1 cellular context compared by ENCODE assay signal in the genomic region with DNA sequence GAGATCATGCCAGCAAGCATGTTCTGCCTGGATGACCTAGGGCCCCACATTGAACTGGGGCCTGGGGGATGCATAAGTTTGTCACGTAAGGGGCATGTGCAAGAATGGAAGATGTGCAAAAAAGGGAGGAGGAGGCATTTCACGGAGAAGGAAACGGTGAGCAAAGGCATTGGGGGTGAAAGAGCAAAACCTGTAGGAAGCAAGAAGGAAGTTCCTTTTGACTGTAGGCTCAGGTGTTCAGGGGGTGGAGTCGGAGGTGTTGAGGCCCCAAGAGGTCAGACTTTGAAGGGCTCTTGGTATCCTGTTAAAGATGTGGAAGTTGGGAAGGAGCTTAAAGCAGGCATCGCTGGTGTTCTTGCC.
TF ChIP-seq lines count a peak whose summit lies in the region.

No MANE protein-coding gene starts in this region.

TF ChIP-seq in K562, 482 proteins besides CTCF, POLR2A, EP300 and RAD21 (continued from another document):
- TF ChIP-seq, protein P1, sequence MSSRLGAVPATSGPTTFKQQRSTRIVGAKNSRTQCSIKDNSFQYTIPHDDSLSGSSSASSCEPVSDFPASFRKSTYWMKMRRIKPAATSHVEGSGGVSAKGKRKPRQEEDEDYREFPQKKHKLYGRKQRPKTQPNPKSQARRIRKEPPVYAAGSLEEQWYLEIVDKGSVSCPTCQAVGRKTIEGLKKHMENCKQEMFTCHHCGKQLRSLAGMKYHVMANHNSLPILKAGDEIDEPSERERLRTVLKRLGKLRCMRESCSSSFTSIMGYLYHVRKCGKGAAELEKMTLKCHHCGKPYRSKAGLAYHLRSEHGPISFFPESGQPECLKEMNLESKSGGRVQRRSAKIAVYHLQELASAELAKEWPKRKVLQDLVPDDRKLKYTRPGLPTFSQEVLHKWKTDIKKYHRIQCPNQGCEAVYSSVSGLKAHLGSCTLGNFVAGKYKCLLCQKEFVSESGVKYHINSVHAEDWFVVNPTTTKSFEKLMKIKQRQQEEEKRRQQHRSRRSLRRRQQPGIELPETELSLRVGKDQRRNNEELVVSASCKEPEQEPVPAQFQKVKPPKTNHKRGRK (tag; IDR thresholded peaks at IDR 0.05), result 0 out of 2 replicates have a peak, but pooled peaks have one; percentile 22
- no peak for TF ChIP-seq ZNF75A (CRISPR knock-in tag; IDR thresholded peaks at IDR 0.05)
- TF ChIP-seq MAFG (tag; conservative IDR thresholded peaks at IDR 0.05), result no peak
- no peak for TF ChIP-seq KLF10 (CRISPR knock-in tag; IDR thresholded peaks at IDR 0.05)
- TF ChIP-seq, protein P2, sequence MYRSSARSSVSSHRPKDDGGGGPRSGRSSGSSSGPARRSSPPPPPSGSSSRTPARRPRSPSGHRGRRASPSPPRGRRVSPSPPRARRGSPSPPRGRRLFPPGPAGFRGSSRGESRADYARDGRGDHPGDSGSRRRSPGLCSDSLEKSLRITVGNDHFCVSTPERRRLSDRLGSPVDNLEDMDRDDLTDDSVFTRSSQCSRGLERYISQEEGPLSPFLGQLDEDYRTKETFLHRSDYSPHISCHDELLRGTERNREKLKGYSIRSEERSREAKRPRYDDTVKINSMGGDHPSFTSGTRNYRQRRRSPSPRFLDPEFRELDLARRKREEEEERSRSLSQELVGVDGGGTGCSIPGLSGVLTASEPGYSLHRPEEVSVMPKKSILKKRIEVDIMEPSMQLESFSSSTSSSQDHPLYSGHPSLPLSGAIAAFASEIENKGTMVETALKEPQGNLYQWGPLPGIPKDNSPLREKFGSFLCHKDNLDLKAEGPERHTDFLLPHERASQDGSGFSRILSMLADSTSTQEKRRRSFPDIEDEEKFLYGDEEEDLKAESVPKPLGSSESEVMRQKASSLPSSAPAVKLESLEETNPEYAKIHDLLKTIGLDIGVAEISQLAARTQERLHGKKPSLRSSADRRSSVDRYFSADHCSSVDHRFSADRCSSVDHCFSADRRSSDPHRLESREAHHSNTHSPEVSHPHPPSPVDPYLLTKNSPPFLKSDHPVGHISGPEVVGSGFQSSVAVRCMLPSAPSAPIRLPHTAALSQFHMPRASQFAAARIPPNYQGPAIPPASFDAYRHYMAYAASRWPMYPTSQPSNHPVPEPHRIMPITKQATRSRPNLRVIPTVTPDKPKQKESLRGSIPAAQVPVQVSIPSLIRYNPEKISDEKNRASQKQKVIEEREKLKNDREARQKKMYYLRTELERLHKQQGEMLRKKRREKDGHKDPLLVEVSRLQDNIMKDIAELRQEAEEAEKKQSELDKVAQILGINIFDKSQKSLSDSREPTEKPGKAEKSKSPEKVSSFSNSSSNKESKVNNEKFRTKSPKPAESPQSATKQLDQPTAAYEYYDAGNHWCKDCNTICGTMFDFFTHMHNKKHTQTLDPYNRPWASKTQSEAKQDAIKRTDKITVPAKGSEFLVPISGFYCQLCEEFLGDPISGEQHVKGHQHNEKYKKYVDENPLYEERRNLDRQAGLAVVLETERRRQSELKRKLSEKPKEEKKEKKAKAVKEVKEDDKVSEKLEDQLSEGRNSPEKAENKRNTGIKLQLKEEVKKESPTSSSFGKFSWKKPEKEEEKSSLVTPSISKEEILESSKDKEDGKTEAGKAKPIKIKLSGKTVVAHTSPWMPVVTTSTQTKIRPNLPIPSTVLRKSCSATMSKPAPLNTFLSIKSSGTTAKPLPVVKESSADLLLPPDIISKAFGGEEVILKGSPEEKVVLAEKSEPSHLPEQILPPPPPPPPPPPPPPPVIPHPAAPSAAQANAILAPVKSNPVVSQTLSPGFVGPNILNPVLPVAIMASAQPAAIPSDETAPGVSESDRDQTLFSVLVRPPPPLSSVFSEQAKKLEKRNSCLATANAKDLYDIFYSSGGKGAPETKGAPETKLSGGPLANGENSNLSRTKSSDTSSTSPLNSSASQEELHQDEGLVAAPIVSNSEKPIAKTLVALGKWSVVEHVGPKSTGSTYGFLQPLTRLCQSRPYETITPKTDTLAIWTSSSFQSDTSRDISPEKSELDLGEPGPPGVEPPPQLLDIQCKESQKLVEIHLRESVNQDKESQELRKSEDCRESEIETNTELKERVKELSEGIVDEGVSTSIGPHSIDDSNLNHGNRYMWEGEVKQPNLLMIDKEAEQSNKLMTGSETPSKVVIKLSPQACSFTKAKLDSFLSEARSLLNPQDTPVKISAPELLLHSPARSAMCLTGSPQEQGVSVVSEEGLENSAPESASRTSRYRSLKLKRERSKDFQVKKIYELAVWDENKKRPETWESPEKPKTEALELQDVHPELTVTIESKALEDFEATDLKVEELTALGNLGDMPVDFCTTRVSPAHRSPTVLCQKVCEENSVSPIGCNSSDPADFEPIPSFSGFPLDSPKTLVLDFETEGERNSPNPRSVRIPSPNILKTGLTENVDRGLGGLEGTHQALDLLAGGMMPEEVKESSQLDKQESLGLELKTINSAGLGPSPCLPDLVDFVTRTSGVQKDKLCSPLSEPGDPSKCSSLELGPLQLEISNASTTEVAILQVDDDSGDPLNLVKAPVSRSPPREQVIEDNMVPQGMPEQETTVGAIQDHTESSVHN (IDR thresholded peaks at IDR 0.05; ENCODE audit: borderline replicate concordance in 1 of 2, low read depth in 1 of 2), result no peak
- no peak for TF ChIP-seq HNRNPUL1 (IDR thresholded peaks at IDR 0.05; ENCODE audit: low read length)
- TF ChIP-seq PPARD (CRISPR knock-in tag; IDR thresholded peaks at IDR 0.05), result no peak
- TF ChIP-seq CHD2 (IDR thresholded peaks at IDR 0.05; ENCODE audit: low read depth, low read length), result no peak
- no peak for TF ChIP-seq NCOA4 (IDR thresholded peaks at IDR 0.05; ENCODE audit: partially characterized antibody)
- TF ChIP-seq HDGF (IDR thresholded peaks at IDR 0.05), result peak; percentile 38; the same call in 1 of the 2 replicates
- TF ChIP-seq, protein P3, sequence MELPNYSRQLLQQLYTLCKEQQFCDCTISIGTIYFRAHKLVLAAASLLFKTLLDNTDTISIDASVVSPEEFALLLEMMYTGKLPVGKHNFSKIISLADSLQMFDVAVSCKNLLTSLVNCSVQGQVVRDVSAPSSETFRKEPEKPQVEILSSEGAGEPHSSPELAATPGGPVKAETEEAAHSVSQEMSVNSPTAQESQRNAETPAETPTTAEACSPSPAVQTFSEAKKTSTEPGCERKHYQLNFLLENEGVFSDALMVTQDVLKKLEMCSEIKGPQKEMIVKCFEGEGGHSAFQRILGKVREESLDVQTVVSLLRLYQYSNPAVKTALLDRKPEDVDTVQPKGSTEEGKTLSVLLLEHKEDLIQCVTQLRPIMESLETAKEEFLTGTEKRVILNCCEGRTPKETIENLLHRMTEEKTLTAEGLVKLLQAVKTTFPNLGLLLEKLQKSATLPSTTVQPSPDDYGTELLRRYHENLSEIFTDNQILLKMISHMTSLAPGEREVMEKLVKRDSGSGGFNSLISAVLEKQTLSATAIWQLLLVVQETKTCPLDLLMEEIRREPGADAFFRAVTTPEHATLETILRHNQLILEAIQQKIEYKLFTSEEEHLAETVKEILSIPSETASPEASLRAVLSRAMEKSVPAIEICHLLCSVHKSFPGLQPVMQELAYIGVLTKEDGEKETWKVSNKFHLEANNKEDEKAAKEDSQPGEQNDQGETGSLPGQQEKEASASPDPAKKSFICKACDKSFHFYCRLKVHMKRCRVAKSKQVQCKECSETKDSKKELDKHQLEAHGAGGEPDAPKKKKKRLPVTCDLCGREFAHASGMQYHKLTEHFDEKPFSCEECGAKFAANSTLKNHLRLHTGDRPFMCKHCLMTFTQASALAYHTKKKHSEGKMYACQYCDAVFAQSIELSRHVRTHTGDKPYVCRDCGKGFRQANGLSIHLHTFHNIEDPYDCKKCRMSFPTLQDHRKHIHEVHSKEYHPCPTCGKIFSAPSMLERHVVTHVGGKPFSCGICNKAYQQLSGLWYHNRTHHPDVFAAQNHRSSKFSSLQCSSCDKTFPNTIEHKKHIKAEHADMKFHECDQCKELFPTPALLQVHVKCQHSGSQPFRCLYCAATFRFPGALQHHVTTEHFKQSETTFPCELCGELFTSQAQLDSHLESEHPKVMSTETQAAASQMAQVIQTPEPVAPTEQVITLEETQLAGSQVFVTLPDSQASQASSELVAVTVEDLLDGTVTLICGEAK (IDR thresholded peaks at IDR 0.05), result peak; percentile 54; the same call in 1 of the 2 replicates
- TF ChIP-seq, protein P3 (CRISPR knock-in tag; IDR thresholded peaks at IDR 0.05), result no peak
- no peak for TF ChIP-seq TBL1XR1 (IDR thresholded peaks at IDR 0.05; ENCODE audit: low read length in 2 of 2)
- TF ChIP-seq SP2 (IDR thresholded peaks at IDR 0.05; ENCODE audit: extremely low read depth, low read depth, low read length, poor library complexity, severe bottlenecking), result no peak
- no peak for TF ChIP-seq PHF8 (IDR thresholded peaks at IDR 0.05; ENCODE audit: borderline replicate concordance, low read length)
- TF ChIP-seq PHB2 (IDR thresholded peaks at IDR 0.05; ENCODE audit: low read depth), result no peak
- TF ChIP-seq, protein P4, sequence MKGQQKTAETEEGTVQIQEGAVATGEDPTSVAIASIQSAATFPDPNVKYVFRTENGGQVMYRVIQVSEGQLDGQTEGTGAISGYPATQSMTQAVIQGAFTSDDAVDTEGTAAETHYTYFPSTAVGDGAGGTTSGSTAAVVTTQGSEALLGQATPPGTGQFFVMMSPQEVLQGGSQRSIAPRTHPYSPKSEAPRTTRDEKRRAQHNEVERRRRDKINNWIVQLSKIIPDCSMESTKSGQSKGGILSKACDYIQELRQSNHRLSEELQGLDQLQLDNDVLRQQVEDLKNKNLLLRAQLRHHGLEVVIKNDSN (CRISPR knock-in tag; IDR thresholded peaks at IDR 0.05), result no peak
- no peak for TF ChIP-seq WHSC1 (IDR thresholded peaks at IDR 0.05; ENCODE audit: low read length)
- no peak for TF ChIP-seq SRSF9 (IDR thresholded peaks at IDR 0.05; ENCODE audit: borderline replicate concordance, low read depth, low read length)
- TF ChIP-seq ZNF232 (CRISPR knock-in tag; IDR thresholded peaks at IDR 0.05), result no peak
